ENCODE assay signal across 30 cellular contexts in the genomic region with DNA sequence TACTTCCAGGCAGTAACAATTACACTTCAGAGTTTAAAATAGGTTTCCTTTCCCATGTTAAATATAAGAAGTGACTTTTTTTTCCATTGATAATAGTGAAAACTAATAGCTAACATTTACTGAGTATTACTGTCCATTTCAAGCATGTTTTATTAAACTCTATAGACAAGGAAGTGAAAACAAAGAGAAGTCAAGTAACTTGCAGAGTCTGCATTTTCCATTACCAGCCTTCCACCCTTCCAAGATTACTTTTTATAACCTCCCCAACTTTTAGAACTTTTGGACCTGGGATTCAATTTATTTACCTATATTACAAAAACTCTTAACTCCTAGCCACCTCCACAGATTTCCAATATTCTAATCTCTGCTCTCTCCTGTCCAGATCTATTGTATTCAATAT.
"Had no signal": no experiment of that assay in that cellular context is flagged by ENCODE, and none has a peak within 500 bp of the region (broad histone marks: within the 10 kb centered on the region; RNA-seq: fewer than 3 reads in every experiment).

No MANE protein-coding gene starts in this region.

- H3K9me3 Mint-ChIP-seq: activated CD4-positive, alpha-beta memory T cell treated with anti-CD3 and anti-CD28 coated beads for 36 hours; activated T-helper 1 cell treated with anti-CD3 and anti-CD28 coated beads, Interleukin-12 subunit alpha, Interleukin-12 subunit beta, Interleukin-2, Interleukin-4 antibody, amounts not matched to agents 30 ng/mL and 10 ng/mL and 1 ng/mL, durations not matched to agents 14 hours and 24 hours and 36 hours; activated T-helper 2 cell treated with anti-CD3 and anti-CD28 coated beads, Interferon-gamma antibody, Interleukin-2, Interleukin-4, amounts not matched to agents 10 μg/mL and 5 μg/mL and 100 μg/mL, durations not matched to agents 14 hours and 24 hours and 36 hours; effector memory CD8-positive, alpha-beta T cell; T-helper 2 cell treated with Interferon-gamma antibody and Interleukin-4, amounts not matched to agents 5 μg/mL and 100 μg/mL, for 36 hours had no signal

- H3K4me3 ChIP-seq: coronary artery had no signal

- DNase-seq: activated CD4-positive, alpha-beta memory T cell treated with anti-CD3 and anti-CD28 coated beads for 36 hours; activated CD4-positive, alpha-beta T cell treated with anti-CD3 and anti-CD28 coated beads for 36 hours; activated CD4-positive, alpha-beta T cell treated with anti-CD3 and anti-CD28 coated beads, Interleukin-2, amount 10 ng/mL, durations not matched to agents 24 days and 14 days; activated CD4-positive, CD25-positive, alpha-beta regulatory T cell; activated CD4-positive, CD25-positive, alpha-beta regulatory T cell treated with anti-CD3 and anti-CD28 coated beads, Interleukin-2, amount 50 U/mL, for 72 hours; activated CD8-positive, alpha-beta memory T cell treated with anti-CD3 and anti-CD28 coated beads, Interleukin-2, amount 10 ng/mL, durations not matched to agents 7 days and 5 days; activated CD8-positive, alpha-beta memory T cell treated with anti-CD3 and anti-CD28 coated beads, Interleukin-2, amount 50 U/mL, for 4 hours; activated CD8-positive, alpha-beta T cell treated with anti-CD3 and anti-CD28 coated beads, Interleukin-2, amount 10 ng/mL, durations not matched to agents 7 days and 5 days; activated effector memory CD4-positive, alpha-beta T cell treated with anti-CD3 and anti-CD28 coated beads, Interleukin-2, amount 50 U/mL, for 16 hours; activated naive CD4-positive, alpha-beta T cell treated with anti-CD3 and anti-CD28 coated beads, Interleukin-2, amount 50 U/mL, for 16 hours; activated T-cell treated with anti-CD3 and anti-CD28 coated beads, Interleukin-2, amount 50 U/mL, for 1 hour; activated T-cell treated with anti-CD3 and anti-CD28 coated beads, Interleukin-2, amount 50 U/mL, for 48 hours; amniotic stem cell; brain microvascular endothelial cell; central memory CD4-positive, alpha-beta T cell; effector CD4-positive, alpha-beta T cell; effector memory CD8-positive, alpha-beta T cell; hippocampal formation; T-helper 1 cell; T-helper 17 cell; T1000 had no signal

- H3K4me3 Mint-ChIP-seq: activated CD4-positive, alpha-beta memory T cell treated with anti-CD3 and anti-CD28 coated beads for 36 hours; activated CD4-positive, alpha-beta T cell treated with anti-CD3 and anti-CD28 coated beads for 36 hours; activated CD4-positive, alpha-beta T cell treated with anti-CD3 and anti-CD28 coated beads, Interleukin-2, amount 10 ng/mL, durations not matched to agents 24 days and 14 days; activated CD8-positive, alpha-beta memory T cell treated with anti-CD3 and anti-CD28 coated beads, Interleukin-2, amount 10 ng/mL, durations not matched to agents 7 days and 5 days; activated CD8-positive, alpha-beta T cell treated with anti-CD3 and anti-CD28 coated beads, Interleukin-2, amount 10 ng/mL, durations not matched to agents 7 days and 5 days; activated naive CD8-positive, alpha-beta T cell; activated T-helper 1 cell treated with anti-CD3 and anti-CD28 coated beads, Interleukin-12 subunit alpha, Interleukin-12 subunit beta, Interleukin-2, Interleukin-4 antibody, amounts not matched to agents 30 ng/mL and 10 ng/mL and 1 ng/mL, durations not matched to agents 14 hours and 24 hours and 36 hours; effector memory CD8-positive, alpha-beta T cell; T-helper 17 cell; T-helper 2 cell treated with Interferon-gamma antibody and Interleukin-4, amounts not matched to agents 5 μg/mL and 100 μg/mL, for 36 hours had no signal

- FAIRE-seq: astrocyte, bronchial epithelial cell, frontal cortex had no signal

- H3K27me3 Mint-ChIP-seq: activated CD4-positive, alpha-beta memory T cell treated with anti-CD3 and anti-CD28 coated beads for 36 hours; activated CD4-positive, alpha-beta T cell treated with anti-CD3 and anti-CD28 coated beads for 36 hours; activated CD4-positive, alpha-beta T cell treated with anti-CD3 and anti-CD28 coated beads, Interleukin-2, amount 10 ng/mL, durations not matched to agents 24 days and 14 days; activated CD8-positive, alpha-beta memory T cell treated with anti-CD3 and anti-CD28 coated beads, Interleukin-2, amount 10 ng/mL, durations not matched to agents 7 days and 5 days; activated naive CD8-positive, alpha-beta T cell; effector memory CD8-positive, alpha-beta T cell; T-helper 17 cell had no signal

- ATAC-seq: activated CD4-positive, alpha-beta T cell treated with anti-CD3 and anti-CD28 coated beads for 36 hours; activated CD8-positive, alpha-beta memory T cell treated with anti-CD3 and anti-CD28 coated beads, Interleukin-2, amount 10 ng/mL, durations not matched to agents 7 days and 5 days; activated CD8-positive, alpha-beta T cell treated with anti-CD3 and anti-CD28 coated beads, Interleukin-2, amount 10 ng/mL, durations not matched to agents 7 days and 5 days; effector memory CD8-positive, alpha-beta T cell; esophagus mucosa; T-helper 17 cell had no signal

- H3K27ac Mint-ChIP-seq: activated CD4-positive, alpha-beta memory T cell treated with anti-CD3 and anti-CD28 coated beads for 36 hours; activated CD4-positive, alpha-beta T cell treated with anti-CD3 and anti-CD28 coated beads for 36 hours; activated CD4-positive, alpha-beta T cell treated with anti-CD3 and anti-CD28 coated beads, Interleukin-2, amount 10 ng/mL, durations not matched to agents 24 days and 14 days; activated CD8-positive, alpha-beta memory T cell treated with anti-CD3 and anti-CD28 coated beads, Interleukin-2, amount 10 ng/mL, durations not matched to agents 7 days and 5 days; activated CD8-positive, alpha-beta T cell treated with anti-CD3 and anti-CD28 coated beads, Interleukin-2, amount 10 ng/mL, durations not matched to agents 7 days and 5 days; activated naive CD8-positive, alpha-beta T cell; activated T-helper 1 cell treated with anti-CD3 and anti-CD28 coated beads, Interleukin-12 subunit alpha, Interleukin-12 subunit beta, Interleukin-2, Interleukin-4 antibody, amounts not matched to agents 30 ng/mL and 10 ng/mL and 1 ng/mL, durations not matched to agents 14 hours and 24 hours and 36 hours; activated T-helper 2 cell treated with anti-CD3 and anti-CD28 coated beads, Interferon-gamma antibody, Interleukin-2, Interleukin-4, amounts not matched to agents 10 μg/mL and 5 μg/mL and 100 μg/mL, durations not matched to agents 14 hours and 24 hours and 36 hours; T-helper 17 cell; T-helper 2 cell treated with Interferon-gamma antibody and Interleukin-4, amounts not matched to agents 5 μg/mL and 100 μg/mL, for 36 hours had no signal

- H3K27me3 ChIP-seq: brain microvascular endothelial cell had no signal

- H3K27ac ChIP-seq: brain microvascular endothelial cell, coronary artery had no signal
